Comparison of ENCODE assay signal across 15 cellular contexts in genomic region chr6:150684715-150685459, GRCh38.
DNase-seq lines count a peak whose midpoint lies in the region; ATAC-seq and TF ChIP-seq lines count a peak whose summit lies in the region.
"Had no signal": no experiment of that assay in that cellular context is flagged by ENCODE, and none has a peak within 500 bp of the region (broad histone marks: within the 10 kb centered on the region; RNA-seq: fewer than 3 reads in every experiment).

No MANE protein-coding gene starts in this region.

- H3K36me3 ChIP-seq in esophagus squamous epithelium (no peaks in the 10 kb centered on the region), aorta (ENCODE audit: control insufficient read depth in 1 of 2, insufficient read depth in 2 of 2, low read length in 1 of 2) (no peaks in the 10 kb centered on the region)

- WGBS in esophagus squamous epithelium, 2 donors, result 68 to 76% methylated on average over 10 to 12 of the region's 13 CpGs
- WGBS in aorta, 2 donors, result 90 to 95% methylated on average over 13 of the region's 13 CpGs

- ATAC-seq in Right ventricle myocardium inferior (peak; percentile 20), naive B cell (ENCODE audit: low read depth in 2 of 2) (peak; percentile 63 to 73), aorta (ENCODE audit: low FRiP score) (peak; percentile 21)
- no peak for ATAC-seq in naive thymus-derived CD8-positive, alpha-beta T cell

- TF ChIP-seq CTCF in esophagus squamous epithelium (IDR thresholded peaks at IDR 0.05), result no peak

- H3K27me3 ChIP-seq in esophagus squamous epithelium, result no peaks in the 10 kb centered on the region
- H3K27me3 ChIP-seq in aorta (ENCODE audit: control insufficient read depth in 1 of 2, insufficient read depth in 2 of 2, low read length in 1 of 2), result no peaks in the 10 kb centered on the region

- H3K27ac ChIP-seq in esophagus squamous epithelium (peak overlapping the region in 3 of 4 donors; percentile 55 to 85 (median 71)), aorta (ENCODE audit: low read depth in 1 of 2, low read length in 2 of 2) (no peak overlapping the region)
- H3K27ac ChIP-seq: VCaP had no signal

- no peaks in the 10 kb centered on the region for H3K27me3 Mint-ChIP-seq in naive B cell
- peaks cover 0 to 7% (median 0%) of the 10 kb centered on the region in 5 donors for H3K27me3 Mint-ChIP-seq in naive thymus-derived CD8-positive, alpha-beta T cell
- H3K27me3 Mint-ChIP-seq: activated T-helper 17 cell treated with anti-CD3 and anti-CD28 coated beads, Interleukin-2, amount 50 U/mL, for 72 hours; CD4-positive, CD25-positive, alpha-beta regulatory T cell had no signal

- peaks cover 76 to 98% (median 87%) of the 10 kb centered on the region in 3 donors for H3K4me1 Mint-ChIP-seq in naive B cell
- H3K4me1 Mint-ChIP-seq in naive thymus-derived CD8-positive, alpha-beta T cell, result peaks cover 0 to 67% (median 1%) of the 10 kb centered on the region in 4 donors
- H3K4me1 Mint-ChIP-seq: activated T-helper 17 cell treated with anti-CD3 and anti-CD28 coated beads, Interleukin-2, amount 50 U/mL, for 72 hours had no signal

- peak overlapping the region; percentile 85 to 98 (median 97) for H3K27ac Mint-ChIP-seq in naive B cell
- peak overlapping the region in 1 of 10 donors; percentile 36 for H3K27ac Mint-ChIP-seq in naive thymus-derived CD8-positive, alpha-beta T cell
- H3K27ac Mint-ChIP-seq: activated T-helper 17 cell treated with anti-CD3 and anti-CD28 coated beads, Interleukin-2, amount 50 U/mL, for 72 hours; CD4-positive, CD25-positive, alpha-beta regulatory T cell; dendritic cell treated with granulocyte-macrophage colony-stimulating factor and Interleukin-4, amounts not matched to agents 40 ng/mL and 50 ng/mL, for 4 days had no signal

- POLR2A ChIA-PET in naive thymus-derived CD8-positive, alpha-beta T cell (lab: Charles Lee), result no interaction called here

- H3K4me3 Mint-ChIP-seq in naive B cell, result peak overlapping the region; percentile 44 to 95 (median 78)
- H3K4me3 Mint-ChIP-seq in naive thymus-derived CD8-positive, alpha-beta T cell, result peak overlapping the region in 1 of 10 donors; percentile 8
- H3K4me3 Mint-ChIP-seq: activated T-helper 17 cell treated with anti-CD3 and anti-CD28 coated beads, Interleukin-2, amount 50 U/mL, for 72 hours; CD4-positive, CD25-positive, alpha-beta regulatory T cell; dendritic cell treated with granulocyte-macrophage colony-stimulating factor and Interleukin-4, amounts not matched to agents 40 ng/mL and 50 ng/mL, for 4 days had no signal

- H3K4me3 ChIP-seq in esophagus squamous epithelium (no peak overlapping the region), aorta (ENCODE audit: low read length in 2 of 2) (no peak overlapping the region)
- H3K4me3 ChIP-seq: smooth muscle cell had no signal

- H3K4me1 ChIP-seq in esophagus squamous epithelium (peaks cover 12 to 62% (median 27%) of the 10 kb centered on the region in 3 donors), aorta (ENCODE audit: control insufficient read depth in 1 of 2, insufficient read depth in 2 of 2, low read length in 2 of 2) (peaks cover 0 to 3% of the 10 kb centered on the region in 2 donors)

- no peak for TF ChIP-seq POLR2A in esophagus squamous epithelium (IDR thresholded peaks at IDR 0.05)

- peaks cover 0 to 2% (median 0%) of the 10 kb centered on the region in 7 donors for H3K9me3 Mint-ChIP-seq in naive B cell
- H3K9me3 Mint-ChIP-seq in naive thymus-derived CD8-positive, alpha-beta T cell, result no peaks in the 10 kb centered on the region
- H3K9me3 Mint-ChIP-seq: activated T-helper 17 cell treated with anti-CD3 and anti-CD28 coated beads, Interleukin-2, amount 50 U/mL, for 72 hours; CD4-positive, CD25-positive, alpha-beta regulatory T cell; dendritic cell treated with granulocyte-macrophage colony-stimulating factor and Interleukin-4, amounts not matched to agents 40 ng/mL and 50 ng/mL, for 4 days had no signal

- H3K36me3 Mint-ChIP-seq in naive B cell, result peaks cover 10 to 12% of the 10 kb centered on the region in 2 donors
- no peaks in the 10 kb centered on the region for H3K36me3 Mint-ChIP-seq in naive thymus-derived CD8-positive, alpha-beta T cell
- H3K36me3 Mint-ChIP-seq: CD4-positive, CD25-positive, alpha-beta regulatory T cell had no signal

- DNase-seq in Right ventricle myocardium inferior (ENCODE audit: missing footprints) (no peak), cardiac septum (ENCODE audit: low spot score) (no peak), esophagus squamous epithelium (lab: John Stamatoyannopoulos, UW) (no peak), naive B cell (peak; percentile 69), aorta (no peak), midbrain (lab: John Stamatoyannopoulos, UW) (no peak)
- DNase-seq in activated CD4-positive, alpha-beta T cell treated with anti-CD3 and anti-CD28 coated beads for 48 hours, result no peak
- DNase-seq in naive thymus-derived CD8-positive, alpha-beta T cell, result no peak
- DNase-seq: CD4-positive, CD25-positive, alpha-beta regulatory T cell; hippocampal formation; NCI-H1105 treated with DMSO at 0.1 percent for 48 hours had no signal

- intact Hi-C loops in Right ventricle myocardium inferior (cut with DNase I), result loop anchor here (5.0 kb wide), 4 partner anchors 33 to 268 kb away; no protein-coding TSS in a partner anchor
- intact Hi-C loops in cardiac septum (cut with DNase I), result loop anchor here (5.0 kb wide), 1 partner anchor 68 kb away; no protein-coding TSS in a partner anchor
- intact Hi-C loops in esophagus squamous epithelium (cut with DNase I), result loop anchor here (10.0 kb wide), 1 partner anchor 130 kb away; no protein-coding TSS in a partner anchor
- intact Hi-C loops in aorta (cut with DNase I), result no loop called here

- H3K9me3 ChIP-seq in esophagus squamous epithelium, result no peaks in the 10 kb centered on the region
- H3K9me3 ChIP-seq in aorta (ENCODE audit: control insufficient read depth, low read length), result no peaks in the 10 kb centered on the region

Comparison
In these comparisons a context has a peak if more than half of its experiments do, and no peak if none do; other contexts are left out.
1. ATAC-seq: peak in Right ventricle myocardium inferior (single experiment), naive B cell (2 of 2) and aorta (single experiment); none in naive thymus-derived CD8-positive, alpha-beta T cell (0 of 2).
2. H3K27ac ChIP-seq: peak in esophagus squamous epithelium (3 of 4); none in aorta (0 of 2).
3. intact Hi-C loops: an anchor here in Right ventricle myocardium inferior (5.0 kb wide), cardiac septum (5.0 kb wide) and esophagus squamous epithelium (10.0 kb wide); none called in aorta.